ENCODE assay signal across 13 cellular contexts in the genomic region with DNA sequence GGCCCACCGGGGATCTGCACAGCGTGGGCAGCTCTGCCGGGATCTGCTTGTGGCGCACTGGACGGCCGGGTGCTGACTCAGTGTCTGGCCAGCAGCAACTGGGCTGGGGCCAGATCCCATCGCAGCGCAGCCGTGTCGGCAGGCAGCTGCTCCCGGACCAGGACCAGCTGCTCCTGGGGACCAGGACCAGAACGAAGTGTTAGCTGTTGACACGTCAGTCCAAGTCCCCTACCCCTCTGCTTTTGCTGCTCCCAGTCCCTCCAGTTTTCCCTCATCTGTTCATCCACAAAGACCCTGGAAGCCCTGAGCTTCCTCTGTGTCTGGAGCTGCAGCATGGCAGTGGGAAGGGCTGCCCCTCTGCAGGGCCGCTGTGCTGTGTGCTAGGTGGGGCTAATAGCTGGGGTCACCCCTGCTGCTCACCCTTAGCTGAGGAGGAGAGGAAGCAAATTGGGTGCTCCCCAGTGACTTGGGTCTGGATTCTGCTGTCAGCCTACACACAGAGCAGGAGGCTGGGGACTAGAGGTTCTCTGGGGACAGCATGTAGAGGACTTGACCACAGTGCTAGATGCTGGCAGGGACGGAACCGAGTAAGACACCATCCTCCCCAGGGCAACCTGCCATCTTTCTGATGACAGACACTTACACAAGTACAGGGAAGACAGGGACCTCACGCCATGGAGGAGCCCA. TPM values are rescaled to one million over a fixed set of nuclear protein-coding genes. Genes with fewer than 3 reads are reported as not detected.
DNase-seq lines count a peak whose midpoint lies in the region; ATAC-seq and TF ChIP-seq lines count a peak whose summit lies in the region.
"Had no signal": no experiment of that assay in that cellular context is flagged by ENCODE, and none has a peak within 500 bp of the region (broad histone marks: within the 10 kb centered on the region; RNA-seq: fewer than 3 reads in every experiment).

No MANE protein-coding gene starts in this region.

- no peaks in the 10 kb centered on the region for H3K9me3 ChIP-seq in adrenal gland (replicated peaks in 1 of 3)

- no peak for TF ChIP-seq POLR2A in adrenal gland (IDR thresholded peaks at IDR 0.05)

- no peak overlapping the region for H3K4me3 ChIP-seq in adrenal gland
- H3K4me3 ChIP-seq: coronary artery had no signal

- ATAC-seq in left ventricle myocardium superior (peak; percentile 60), sciatic nerve (no peak), HG02798 (IDR thresholded peaks at IDR 0.05; ENCODE audit: poor library complexity, unreplicated experiment) (no peak), HG02870 (IDR thresholded peaks at IDR 0.05; ENCODE audit: unreplicated experiment) (no peak)

- intact Hi-C loops in adrenal gland (cut with DNase I) = loop anchor here in 1 of 2 donors (10.0 kb wide), 1 partner anchor 322 kb away; no protein-coding TSS in a partner anchor
- intact Hi-C loops in left ventricle myocardium superior (cut with micrococcal nuclease) = no loop called here
- intact Hi-C loops in sciatic nerve (cut with DNase I) = no loop called here

- 50 to 74% (median 60%) methylated on average over 1 to 17 of the region's 17 CpGs for WGBS in adrenal gland, 4 donors

- peaks cover 0 to 2% of the 10 kb centered on the region in 2 donors for H3K4me1 ChIP-seq in adrenal gland (replicated peaks in 1 of 2)

- peaks cover 4% of the 10 kb centered on the region for H3K27me3 ChIP-seq in adrenal gland

- TF ChIP-seq CTCF in adrenal gland (IDR thresholded peaks at IDR 0.05) = no peak

- H3K36me3 ChIP-seq in adrenal gland (replicated peaks in 1 of 2) = no peaks in the 10 kb centered on the region

- no peak overlapping the region for H3K27ac ChIP-seq in adrenal gland
- H3K27ac ChIP-seq: coronary artery, HL-60 had no signal

- DNase-seq in Daoy (ENCODE audit: low read depth) (peak; percentile 55), adrenal gland (peak in 4 of 7 donors; percentile 51 to 80 (median 58)), left ventricle myocardium superior (peak; percentile 79), sciatic nerve (ENCODE audit: low spot score) (peak; percentile 62), NK-92 (lab: John Stamatoyannopoulos, UW; ENCODE audit: unreplicated experiment) (no peak)
- DNase-seq in activated CD4-positive, alpha-beta T cell treated with anti-CD3 and anti-CD28 coated beads for 1 hour = no peak
- DNase-seq: activated CD4-positive, alpha-beta T cell treated with anti-CD3 and anti-CD28 coated beads for 48 hours; DMS153; NCI-H524 treated with DMSO at 0.1 percent for 48 hours had no signal

RNA-seq across cellular contexts. Expression of gene KIF1A, which starts 16.9 kb away (rescaled TPM):
- total RNA-seq in Daoy (2014; rRNA removed; shearing (Covaris generic)) = 15.0 and 16.2 TPM in 2 replicates
- total RNA-seq in adrenal gland = 10 to 100 TPM in 3 of 8 donors, 1 to 10 TPM in 2, under 1 TPM in 3; 0.35 to 51.3 (median 2.0) TPM
- 100 to 1,000 TPM in 1 of 3 donors, 10 to 100 TPM in 2; 11.0 to 106 (median 16.1) TPM for polyA plus RNA-seq in adrenal gland
- total RNA-seq in left ventricle myocardium superior = 1.6 TPM
- 123 TPM for total RNA-seq in sciatic nerve

RNA-seq across cellular contexts. Expression of gene AGXT, which starts 31.7 kb away (rescaled TPM):
- total RNA-seq in Daoy (2014; rRNA removed; shearing (Covaris generic)) = not detected in 2 replicates
- total RNA-seq in adrenal gland = 1 to 10 TPM in 1 of 8 donors, under 1 TPM in 4, not detected in 3; 0.14 to 1.2 (median 0.90) TPM
- polyA plus RNA-seq in adrenal gland = under 1 TPM; 0.16 to 0.47 (median 0.26) TPM
- total RNA-seq in left ventricle myocardium superior = 0.12 TPM
- total RNA-seq in sciatic nerve = not detected

RNA-seq across cellular contexts. Expression of gene MAB21L4, which starts 59.0 kb away (rescaled TPM):
- total RNA-seq in Daoy (2014; rRNA removed; shearing (Covaris generic)) = not detected in 2 replicates
- total RNA-seq in adrenal gland (not detected), left ventricle myocardium superior (not detected), sciatic nerve (not detected)
- polyA plus RNA-seq in adrenal gland = under 1 TPM in 2 of 3 donors, not detected in 1; 0.10 to 0.32 TPM

Comparison
In these comparisons a context has a peak if more than half of its experiments do, and no peak if none do; other contexts are left out.
1. DNase-seq: peak in Daoy (single experiment), adrenal gland (4 of 7), left ventricle myocardium superior (single experiment) and sciatic nerve (single experiment); none in activated CD4-positive, alpha-beta T cell treated with anti-CD3 and anti-CD28 coated beads for 1 hour (single experiment) and NK-92 (single experiment).